10 cellular contexts compared by ENCODE assay signal in the genomic region with DNA sequence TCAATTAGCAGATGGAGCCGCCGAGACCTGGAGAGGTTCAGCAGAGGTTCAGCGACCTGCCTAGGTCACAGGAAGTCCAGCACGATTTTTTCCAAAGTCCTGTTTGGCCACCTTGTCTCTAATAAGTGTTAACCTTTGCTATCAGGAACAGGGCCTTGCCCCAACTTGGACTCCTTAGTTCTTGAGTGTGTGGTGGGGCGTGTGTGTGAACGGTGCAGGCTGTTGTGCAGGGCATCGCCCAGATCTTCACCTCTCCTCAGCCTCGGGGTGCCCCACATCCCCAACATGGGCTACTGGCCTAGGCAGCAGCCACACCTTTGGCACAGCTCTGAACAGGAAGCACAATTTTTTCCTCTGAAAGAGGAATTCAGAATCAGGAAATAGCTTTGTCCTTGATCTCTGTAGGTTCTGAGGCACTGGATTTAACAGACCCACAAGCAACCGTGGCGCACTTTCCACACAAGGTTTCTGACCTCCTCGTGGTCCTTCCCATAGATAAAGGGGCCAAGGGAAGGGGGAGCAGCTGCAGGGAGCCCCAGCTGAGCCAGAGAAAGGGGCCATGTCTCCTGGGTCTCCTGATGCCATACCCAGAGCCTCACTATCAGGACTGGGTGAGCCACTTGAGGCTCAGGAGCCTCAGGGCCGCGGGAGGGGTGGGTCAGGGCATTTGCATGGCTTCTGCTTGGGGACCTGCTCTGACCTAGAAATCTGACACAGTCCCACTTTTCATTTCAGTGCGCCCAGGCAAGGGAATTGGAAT. TPM values are rescaled to one million over a fixed set of nuclear protein-coding genes. Genes with fewer than 3 reads are reported as not detected.
DNase-seq lines count a peak whose midpoint lies in the region; ATAC-seq and TF ChIP-seq lines count a peak whose summit lies in the region.
"Had no signal": no experiment of that assay in that cellular context is flagged by ENCODE, and none has a peak within 500 bp of the region (broad histone marks: within the 10 kb centered on the region; RNA-seq: fewer than 3 reads in every experiment).

No MANE protein-coding gene starts in this region.

- intact Hi-C loops in natural killer cell (cut with micrococcal nuclease) (no loop called here), esophagus squamous epithelium (cut with DNase I) (no loop called here)

- peak overlapping the region; percentile 13 for H3K4me3 Mint-ChIP-seq in natural killer cell
- H3K4me3 Mint-ChIP-seq in natural killer cell treated with Interleukin-12 subunit alpha and Interleukin-12 subunit beta and Interleukin-15 and Interleukin-18, amount 100 ng/mL, for 72 hours: no peak overlapping the region
- no peak overlapping the region for H3K4me3 Mint-ChIP-seq in nephron progenitor cell

- H3K36me3 ChIP-seq in esophagus squamous epithelium: peaks cover 0 to 5% (median 0%) of the 10 kb centered on the region in 3 donors

- 39 to 54% methylated on average over 7 to 9 of the region's 14 CpGs for WGBS in esophagus squamous epithelium, 2 donors

- peak overlapping the region; percentile 65 to 83 (median 76) for H3K27ac ChIP-seq in esophagus squamous epithelium
- H3K27ac ChIP-seq: C4-2B had no signal

- H3K9me3 ChIP-seq in esophagus squamous epithelium: no peaks in the 10 kb centered on the region

- H3K27ac Mint-ChIP-seq in natural killer cell (peak overlapping the region; percentile 59 to 71), nephron progenitor cell (peak overlapping the region; percentile 21)
- no peak overlapping the region for H3K27ac Mint-ChIP-seq in natural killer cell treated with Interleukin-12 subunit alpha and Interleukin-12 subunit beta and Interleukin-15 and Interleukin-18, amount 100 ng/mL, for 72 hours

- H3K4me3 ChIP-seq in esophagus squamous epithelium: no peak overlapping the region

- no peak for TF ChIP-seq POLR2A in esophagus squamous epithelium (IDR thresholded peaks at IDR 0.05)

- no peaks in the 10 kb centered on the region for H3K27me3 Mint-ChIP-seq in natural killer cell (ENCODE audit: low read depth in 2 of 2)
- no peaks in the 10 kb centered on the region for H3K27me3 Mint-ChIP-seq in natural killer cell treated with Interleukin-12 subunit alpha and Interleukin-12 subunit beta and Interleukin-15 and Interleukin-18, amount 100 ng/mL, for 72 hours
- H3K27me3 Mint-ChIP-seq in nephron progenitor cell (ENCODE audit: low read depth, poor library complexity): peaks cover 5% of the 10 kb centered on the region

- H3K9me3 Mint-ChIP-seq in natural killer cell: no peaks in the 10 kb centered on the region
- H3K9me3 Mint-ChIP-seq in natural killer cell treated with Interleukin-12 subunit alpha and Interleukin-12 subunit beta and Interleukin-15 and Interleukin-18, amount 100 ng/mL, for 72 hours: no peaks in the 10 kb centered on the region
- H3K9me3 Mint-ChIP-seq in nephron progenitor cell: peaks cover 7% of the 10 kb centered on the region

- H3K27me3 ChIP-seq in esophagus squamous epithelium: no peaks in the 10 kb centered on the region

- H3K36me3 Mint-ChIP-seq in natural killer cell (no peaks in the 10 kb centered on the region), nephron progenitor cell (ENCODE audit: low read depth) (peaks cover 19% of the 10 kb centered on the region)
- H3K36me3 Mint-ChIP-seq in natural killer cell treated with Interleukin-12 subunit alpha and Interleukin-12 subunit beta and Interleukin-15 and Interleukin-18, amount 100 ng/mL, for 72 hours: no peaks in the 10 kb centered on the region

- ATAC-seq in natural killer cell: no peak
- no peak for ATAC-seq in natural killer cell treated with Interleukin-12 subunit alpha and Interleukin-12 subunit beta and Interleukin-15 and Interleukin-18, amount 100 ng/mL, for 72 hours

- H3K4me1 ChIP-seq in esophagus squamous epithelium: peaks cover 58 to 100% (median 67%) of the 10 kb centered on the region in 3 donors

- TF ChIP-seq CTCF in natural killer cell (IDR thresholded peaks at IDR 0.05) (no peak), esophagus squamous epithelium (IDR thresholded peaks at IDR 0.05) (no peak), nephron progenitor cell (IDR thresholded peaks at IDR 0.05) (no peak)

- DNase-seq in natural killer cell (no peak), esophagus squamous epithelium (lab: John Stamatoyannopoulos, UW) (no peak), nephron progenitor cell (no peak), NCI-H2081 treated with DMSO at 0.1 percent for 48 hours (lab: John Stamatoyannopoulos, UW) (no peak), NCI-H2107 (lab: John Stamatoyannopoulos, UW) (no peak), NCI-H82 (lab: John Stamatoyannopoulos, UW) (no peak)
- DNase-seq in natural killer cell treated with Interleukin-12 subunit alpha and Interleukin-12 subunit beta and Interleukin-15 and Interleukin-18, amount 100 ng/mL, for 72 hours (ENCODE audit: low spot score): no peak
- no peak for DNase-seq in activated CD4-positive, alpha-beta T cell treated with anti-CD3 and anti-CD28 coated beads, Interleukin-2, amount 50 U/mL, for 4 hours
- DNase-seq: stimulated activated CD8-positive, alpha-beta memory T cell treated with anti-CD3 and anti-CD28 coated beads, Interleukin-4, amount 100 ng/mL, for 48 hours had no signal

- H3K4me1 Mint-ChIP-seq in natural killer cell (peaks cover 62 to 69% of the 10 kb centered on the region in 2 donors), nephron progenitor cell (peaks cover 79% of the 10 kb centered on the region)
- peaks cover 41 to 45% of the 10 kb centered on the region in 2 donors for H3K4me1 Mint-ChIP-seq in natural killer cell treated with Interleukin-12 subunit alpha and Interleukin-12 subunit beta and Interleukin-15 and Interleukin-18, amount 100 ng/mL, for 72 hours (ENCODE audit: low read depth in 2 of 2)

RNA-seq across cellular contexts. Expression of gene MPRIP, which starts 10.4 kb away (rescaled TPM):
- total RNA-seq in natural killer cell: 100 to 1,000 TPM; 225 to 272 (median 229) TPM
- total RNA-seq in natural killer cell treated with Interleukin-12 subunit alpha and Interleukin-12 subunit beta and Interleukin-15 and Interleukin-18, amount 100 ng/mL, for 72 hours: 100 to 1,000 TPM; 158 to 216 TPM
- total RNA-seq in esophagus squamous epithelium: 100 to 1,000 TPM in 3 of 4 donors, 10 to 100 TPM in 1; 65.7 to 168 (median 147) TPM

Comparison
In these comparisons a context has a peak if more than half of its experiments do, and no peak if none do; other contexts are left out.
1. H3K27ac Mint-ChIP-seq: peak in natural killer cell (2 of 2) and nephron progenitor cell (single experiment); none in natural killer cell treated with Interleukin-12 subunit alpha and Interleukin-12 subunit beta and Interleukin-15 and Interleukin-18, amount 100 ng/mL, for 72 hours (0 of 2).